Comparison of ENCODE assay signal across 1 cellular context in genomic region chr18:3323900-3324299, GRCh38.
TF ChIP-seq lines count a peak whose summit lies in the region.

No MANE protein-coding gene starts in this region.

TF ChIP-seq in K562, 482 proteins besides CTCF, POLR2A, EP300 and RAD21 (continued from another document):
- TF ChIP-seq ZNF740 (CRISPR knock-in tag; IDR thresholded peaks at IDR 0.05) = no peak
- TF ChIP-seq ZNF740 (tag; IDR thresholded peaks at IDR 0.05) = no peak
